9 cellular contexts compared by ENCODE assay signal in the genomic region with DNA sequence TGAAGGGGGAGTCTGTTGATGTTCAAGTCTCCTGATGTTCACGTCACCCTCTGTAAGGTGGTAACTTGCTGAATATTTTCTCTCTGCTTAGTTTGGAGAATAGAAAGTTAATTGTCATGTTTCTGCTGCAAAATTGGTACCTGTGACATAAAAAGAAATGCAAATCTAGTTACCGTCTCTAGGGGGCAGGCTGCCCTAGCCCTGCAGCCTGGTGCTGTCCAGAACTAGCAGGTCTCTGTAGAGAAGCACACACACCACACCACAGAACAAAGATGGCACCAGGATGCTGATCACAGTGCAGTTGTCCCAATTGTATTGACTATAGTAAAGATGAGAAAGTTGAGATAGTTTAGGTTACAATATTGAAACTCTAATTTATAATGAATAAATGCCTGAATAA. TPM values are rescaled to one million over a fixed set of nuclear protein-coding genes. Genes with fewer than 3 reads are reported as not detected.
A peak's percentile ranks its signal among the peaks of the same experiment; 100 is the strongest.
DNase-seq lines count a peak whose midpoint lies in the region; ATAC-seq and TF ChIP-seq lines count a peak whose summit lies in the region.
"Had no signal": no experiment of that assay in that cellular context is flagged by ENCODE, and none has a peak within 500 bp of the region (broad histone marks: within the 10 kb centered on the region; RNA-seq: fewer than 3 reads in every experiment).

No MANE protein-coding gene starts in this region.

- no peaks in the 10 kb centered on the region for H3K9me3 ChIP-seq in mammary epithelial cell (replicated peaks; ENCODE audit: insufficient read depth, low read length)
- H3K9me3 ChIP-seq: HAP-1 had no signal

- H3K36me3 Mint-ChIP-seq in nephron (ENCODE audit: low read depth): no peaks in the 10 kb centered on the region

- H3K4me1 ChIP-seq in mammary epithelial cell (ENCODE audit: insufficient read depth, low read length): no peaks in the 10 kb centered on the region
- H3K4me1 ChIP-seq: HAP-1 had no signal

- no peak overlapping the region for H3K4me3 ChIP-seq in GM06990 (replicated peaks; ENCODE audit: low read depth, low read length)
- H3K4me3 ChIP-seq in mammary epithelial cell (replicated peaks in 1 of 3; ENCODE audit: insufficient read depth in 1 of 3, low read depth in 2 of 3, low read length in 3 of 3): no peak overlapping the region
- H3K4me3 ChIP-seq: HAP-1 had no signal

- H4K20me1 ChIP-seq in mammary epithelial cell (ENCODE audit: insufficient read depth, low read length): no peaks in the 10 kb centered on the region

- TF ChIP-seq CTCF in GM06990 (IDR thresholded peaks at IDR 0.05; ENCODE audit: insufficient read depth, low read length, poor library complexity, severe bottlenecking): peak; percentile 79
- peak; percentile 79 to 91 for TF ChIP-seq CTCF in mammary epithelial cell (conservative IDR thresholded peaks at IDR 0.05 in 1 of 2, IDR thresholded peaks at IDR 0.05 in 1 of 2; ENCODE audit: extremely low read depth in 1 of 2, insufficient read depth in 1 of 2, low read depth in 1 of 2, low read length in 2 of 2)
- TF ChIP-seq CTCF in nephron (IDR thresholded peaks at IDR 0.05; ENCODE audit: unreplicated experiment in 3 of 3): peak; percentile 27 to 57 (median 42)

- no peak overlapping the region for H2AFZ ChIP-seq in mammary epithelial cell (ENCODE audit: low read depth, low read length)

- ATAC-seq in HG02852 (IDR thresholded peaks at IDR 0.05; ENCODE audit: unreplicated experiment): peak; percentile 56

- in situ Hi-C loops in mammary epithelial cell (cut with MboI; ENCODE audit: low sequenced_read_pairs in 2 of 2): loop anchor here in 1 of 2 donors (10.0 kb wide), 1 partner anchor 85 kb away; no protein-coding TSS in a partner anchor

- H3K4me2 ChIP-seq in mammary epithelial cell (ENCODE audit: insufficient read depth, low read depth, low read length): no peak overlapping the region

- H3K79me2 ChIP-seq in mammary epithelial cell (ENCODE audit: insufficient read depth, low read length): no peaks in the 10 kb centered on the region

- peak; percentile 23 for DNase-seq in A172 (ENCODE audit: low spot score)
- no peak for DNase-seq in GM06990 (ENCODE audit: extremely low read depth, insufficient read length)
- DNase-seq in NCI-H526 treated with DMSO at 0.1 percent for 48 hours (lab: John Stamatoyannopoulos, UW): peak; percentile 20
- DNase-seq in mammary epithelial cell: peak; percentile 27
- no peak for DNase-seq in COR-L47 (lab: John Stamatoyannopoulos, UW)
- DNase-seq in activated CD4-positive, CD25-positive, alpha-beta regulatory T cell treated with anti-CD3 and anti-CD28 coated beads, Interleukin-2, amount 50 U/mL, for 72 hours: no peak

- BruUV-seq in mammary epithelial cell (replicated peaks; lab: Mats Ljungman, UMichigan): no TSS peak

- CTCF ChIA-PET in mammary epithelial cell (lab: Charles Lee; ENCODE audit: low non-redundant PET): interaction anchor here (0.7 kb wide), 1 partner anchor 24 kb away, joined by 3 read pairs; no protein-coding TSS in a partner anchor

- H3K27ac Mint-ChIP-seq in nephron: no peak overlapping the region

- no peaks in the 10 kb centered on the region for H3K27me3 Mint-ChIP-seq in nephron (ENCODE audit: low read depth)

- no peaks in the 10 kb centered on the region for H3K9me3 Mint-ChIP-seq in nephron

- no peak overlapping the region for H3K4me3 Mint-ChIP-seq in nephron

- H3K27me3 ChIP-seq in GM06990 (replicated peaks; ENCODE audit: control insufficient read depth, insufficient read depth, low read length) (no peaks in the 10 kb centered on the region; the same call in 1 of the 2 replicates), mammary epithelial cell (ENCODE audit: insufficient read depth, low read length) (no peaks in the 10 kb centered on the region)

- no peaks in the 10 kb centered on the region for H3K4me1 Mint-ChIP-seq in nephron

- H3K36me3 ChIP-seq in GM06990 (ENCODE audit: control insufficient read depth, insufficient read depth, low read length) (no peaks in the 10 kb centered on the region), mammary epithelial cell (ENCODE audit: insufficient read depth, low read length) (no peaks in the 10 kb centered on the region)
- H3K36me3 ChIP-seq: HAP-1 had no signal

- H3K9ac ChIP-seq in mammary epithelial cell (ENCODE audit: insufficient read depth, low read length): no peak overlapping the region

- H3K27ac ChIP-seq in mammary epithelial cell (ENCODE audit: insufficient read depth, low read depth, low read length): no peak overlapping the region

- intact Hi-C loops in mammary epithelial cell (cut with micrococcal nuclease): loop anchor here (1.0 to 10.0 kb wide), 5 partner anchors 47 to 285 kb away; a partner anchor contains a TSS

- dilution Hi-C loops in mammary epithelial cell (cut with HindIII; ENCODE audit: low sequenced_read_pairs): no loop called here

- 0% methylated on average over 1 of the region's 2 CpGs for WGBS in mammary epithelial cell (ENCODE audit: low coverage, missing lambda C conversion rate)

RNA-seq across cellular contexts. Expression of a gene that starts 47.0 kb away (rescaled TPM):
- total RNA-seq in A172 (2014; rRNA removed; shearing (Covaris generic)): 0.31 and 0.84 TPM in 2 replicates
- total RNA-seq in mammary epithelial cell: under 1 TPM in 1 of 2 donors, not detected in 1; 0.07 TPM
- polyA plus RNA-seq in mammary epithelial cell: not detected
- polyA minus RNA-seq in mammary epithelial cell: not detected

Comparison
In these comparisons a context has a peak if more than half of its experiments do, and no peak if none do; other contexts are left out.
1. DNase-seq: peak in A172 (single experiment), NCI-H526 treated with DMSO at 0.1 percent for 48 hours (single experiment) and mammary epithelial cell (single experiment); none in GM06990 (single experiment), COR-L47 (single experiment) and activated CD4-positive, CD25-positive, alpha-beta regulatory T cell treated with anti-CD3 and anti-CD28 coated beads, Interleukin-2, amount 50 U/mL, for 72 hours (single experiment).
2. Peak in every context shown above with its lines, with median percentiles within 50 percentile points of each other: CTCF ChIP-seq.